ENCODE assay signal across 25 cellular contexts in genomic region chr7:8827329-8827728, GRCh38.
"Had no signal": no experiment of that assay in that cellular context is flagged by ENCODE, and none has a peak within 500 bp of the region (broad histone marks: within the 10 kb centered on the region; RNA-seq: fewer than 3 reads in every experiment).

No MANE protein-coding gene starts in this region.

- H2AFZ ChIP-seq: hepatocyte had no signal

- DNase-seq: dermis blood vessel endothelial cell; dorsolateral prefrontal cortex; effector CD4-positive, alpha-beta T cell; effector memory CD4-positive, alpha-beta T cell; foreskin keratinocyte; heart left ventricle; hypothalamus; immature natural killer cell; islet precursor cell; kidney; kidney glomerular epithelial cell; left colon; left ventricle myocardium superior; lower lobe of right lung; mesenchymal stem cell; mucosa of descending colon; naive B cell; naive thymus-derived CD8-positive, alpha-beta T cell had no signal

- H3K4me2 ChIP-seq: hepatocyte had no signal

- H3K4me3 ChIP-seq: coronary artery, dorsolateral prefrontal cortex, esophagus muscularis mucosa, gastroesophageal sphincter, heart left ventricle, hepatocyte, lower lobe of right lung, mucosa of descending colon had no signal

- FAIRE-seq: endothelial cell of umbilical vein, frontal cortex, kidney had no signal

- H3K27me3 ChIP-seq: dorsolateral prefrontal cortex, esophagus muscularis mucosa, foreskin keratinocyte, gastroesophageal sphincter, heart left ventricle, hepatocyte had no signal

- ATAC-seq: foreskin keratinocyte; gastroesophageal sphincter; heart left ventricle; left colon; left lobe of liver; left ventricle myocardium superior; lower lobe of right lung; mucosa of descending colon; naive thymus-derived CD8-positive, alpha-beta T cell had no signal

- H3K9me3 ChIP-seq: esophagus muscularis mucosa, gastroesophageal sphincter, heart left ventricle, lower lobe of right lung, mucosa of descending colon had no signal

- H3K79me2 ChIP-seq: hepatocyte had no signal

- H3K27ac ChIP-seq: coronary artery, dorsolateral prefrontal cortex, esophagus muscularis mucosa, foreskin keratinocyte, gastroesophageal sphincter, heart left ventricle, hepatocyte, lower lobe of right lung had no signal

- H3K36me3 ChIP-seq: esophagus muscularis mucosa, gastroesophageal sphincter, heart left ventricle, lower lobe of right lung had no signal

- H3K4me1 ChIP-seq: esophagus muscularis mucosa, foreskin keratinocyte, gastroesophageal sphincter, heart left ventricle, lower lobe of right lung had no signal
